ENCODE assay signal across 8 cellular contexts in the genomic region with DNA sequence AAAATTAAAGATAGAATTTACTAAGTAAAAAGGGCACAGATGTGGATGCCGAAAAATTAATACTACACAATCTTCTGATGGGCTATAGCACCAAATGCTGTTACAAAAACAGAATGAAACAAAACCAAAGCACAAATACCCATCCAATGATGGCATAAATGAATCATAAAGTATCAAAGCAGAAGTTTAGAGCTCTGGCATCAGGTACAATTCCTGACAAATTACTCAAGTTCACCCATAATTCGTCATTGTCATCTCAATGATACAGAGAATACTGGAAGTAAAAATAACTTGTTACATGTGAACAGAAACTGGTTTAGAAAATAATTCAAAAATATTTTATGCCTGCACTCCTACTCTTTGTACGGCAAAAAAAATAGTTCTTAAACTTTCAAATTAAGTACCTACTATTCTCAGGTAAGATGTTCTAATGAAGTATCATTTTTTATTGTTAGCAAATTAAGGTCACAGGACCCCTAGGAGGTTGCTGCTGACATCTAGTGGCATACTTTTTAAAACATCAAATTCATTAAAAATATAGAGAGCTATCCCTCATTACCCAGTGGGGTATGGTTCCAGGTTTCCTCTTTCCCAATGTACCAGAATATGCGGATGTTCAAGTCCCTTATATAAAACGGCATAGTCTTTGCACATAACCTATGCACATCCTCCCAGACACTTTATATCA.
A peak's percentile ranks its signal among the peaks of the same experiment; 100 is the strongest.
DNase-seq lines count a peak whose midpoint lies in the region; ATAC-seq and TF ChIP-seq lines count a peak whose summit lies in the region.

No MANE protein-coding gene starts in this region.

- ATAC-seq in HG03135 (IDR thresholded peaks at IDR 0.05; ENCODE audit: unreplicated experiment) (no peak), HG02571 (IDR thresholded peaks at IDR 0.05; ENCODE audit: unreplicated experiment) (no peak)

- TF ChIP-seq CTCF in AG04449 (IDR thresholded peaks at IDR 0.05; ENCODE audit: insufficient read depth, low read length, missing control alignments) (peak; percentile 21), esophagus squamous epithelium (IDR thresholded peaks at IDR 0.05) (peak in 4 of 6 experiments; percentile 15 to 55 (median 40)), transverse colon (IDR thresholded peaks at IDR 0.05) (peak; percentile 27 to 44 (median 33))

- no peak for TF ChIP-seq EP300 in transverse colon (IDR thresholded peaks at IDR 0.05; ENCODE audit: low read depth)

- TF ChIP-seq POLR2A in esophagus squamous epithelium (IDR thresholded peaks at IDR 0.05) = no peak
- TF ChIP-seq POLR2A in transverse colon (IDR thresholded peaks at IDR 0.05) = no peak

- H3K4me3 ChIP-seq in AG04449 (ENCODE audit: low read depth, low read length) = no peak overlapping the region
- no peak overlapping the region for H3K4me3 ChIP-seq in esophagus squamous epithelium
- H3K4me3 ChIP-seq in transverse colon = no peak overlapping the region

- no peaks in the 10 kb centered on the region for H3K9me3 ChIP-seq in esophagus squamous epithelium
- no peaks in the 10 kb centered on the region for H3K9me3 ChIP-seq in transverse colon

- WGBS in esophagus squamous epithelium, 2 donors = 38 to 44% methylated on average over 5 of the region's 5 CpGs
- WGBS in transverse colon (ENCODE audit: low coverage in 1 of 2), 2 donors = 58 to 59% methylated on average over 5 of the region's 5 CpGs

- intact Hi-C loops in esophagus squamous epithelium (cut with DNase I) (no loop called here), transverse colon (cut with DNase I; ENCODE audit: low total_unique reads) (no loop called here)

- DNase-seq in AG04449 (ENCODE audit: low read depth, low spot score) (no peak), GM03348 (ENCODE audit: low spot score) (peak; percentile 50), OCI-M1 (lab: John Stamatoyannopoulos, UW) (peak; percentile 64), esophagus squamous epithelium (lab: John Stamatoyannopoulos, UW) (no peak), transverse colon (no peak), NCI-H524 treated with DMSO at 0.1 percent for 48 hours (lab: John Stamatoyannopoulos, UW) (no peak)

- POLR2A ChIA-PET in AG04449 (lab: Yijun Ruan, JAX) = no interaction called here

- H3K27ac ChIP-seq in esophagus squamous epithelium = no peak overlapping the region
- no peak overlapping the region for H3K27ac ChIP-seq in transverse colon

- no peaks in the 10 kb centered on the region for H3K27me3 ChIP-seq in esophagus squamous epithelium
- H3K27me3 ChIP-seq in transverse colon = no peaks in the 10 kb centered on the region

- in situ Hi-C loops in transverse colon (cut with MboI; ENCODE audit: low pct_ligation_motif_present in 1 of 4, low pct_unique_long_range_greater_than_20kb in 1 of 4, low sequenced_read_pairs in 3 of 4) = loop anchor here in 2 of 4 donors (25.0 kb wide), 2 partner anchors 358 to 583 kb away; no protein-coding TSS in a partner anchor

- no peaks in the 10 kb centered on the region for H3K4me1 ChIP-seq in esophagus squamous epithelium
- no peaks in the 10 kb centered on the region for H3K4me1 ChIP-seq in transverse colon

- no peaks in the 10 kb centered on the region for H3K36me3 ChIP-seq in esophagus squamous epithelium
- H3K36me3 ChIP-seq in transverse colon = no peaks in the 10 kb centered on the region

- CTCF ChIA-PET in AG04449 (lab: Yijun Ruan, JAX) = interaction anchor here (0.8 to 5.3 kb wide), 12 partner anchors 9 to 1561 kb away, joined by 3 to 55 read pairs (median 4); no protein-coding TSS in a partner anchor

Comparison
In these comparisons a context has a peak if more than half of its experiments do, and no peak if none do; other contexts are left out.
1. DNase-seq: peak in GM03348 (single experiment) and OCI-M1 (single experiment); none in AG04449 (single experiment), esophagus squamous epithelium (single experiment), transverse colon (single experiment) and NCI-H524 treated with DMSO at 0.1 percent for 48 hours (single experiment).
2. Peak in every context shown above with its lines, with median percentiles within 50 percentile points of each other: CTCF ChIP-seq.